In genomic region chr13:23159205-23159586, GRCh38 we compare ENCODE assay signal across 8 cellular contexts. TPM values are rescaled to one million over a fixed set of nuclear protein-coding genes. Genes with fewer than 3 reads are reported as not detected.
DNase-seq lines count a peak whose midpoint lies in the region; ATAC-seq and TF ChIP-seq lines count a peak whose summit lies in the region.

No MANE protein-coding gene starts in this region.

- DNase-seq in CD14-positive monocyte (ENCODE audit: low spot score) (no peak), NCI-H1436 (lab: John Stamatoyannopoulos, UW) (no peak), Ammon's horn (ENCODE audit: low spot score) (no peak)
- DNase-seq in activated naive CD8-positive, alpha-beta T cell treated with anti-CD3 and anti-CD28 coated beads, Interleukin-2, amount 10 ng/mL, durations not matched to agents 7 days and 5 days, result peak; percentile 34
- peak; percentile 60 for DNase-seq in stimulated activated CD8-positive, alpha-beta memory T cell treated with anti-CD3 and anti-CD28 coated beads, Interleukin-4, amount 100 ng/mL, for 48 hours

- intact Hi-C loops in CD14-positive monocyte (cut with micrococcal nuclease), result no loop called here

- peaks cover 25 to 33% (median 33%) of the 10 kb centered on the region in 3 donors for H3K27me3 Mint-ChIP-seq in CD14-positive monocyte (ENCODE audit: low read depth in 3 of 3)
- peaks cover 24% of the 10 kb centered on the region for H3K27me3 Mint-ChIP-seq in activated naive CD8-positive, alpha-beta T cell treated with anti-CD3 and anti-CD28 coated beads, Interleukin-2, amount 10 ng/mL, durations not matched to agents 7 days and 5 days

- POLR2A ChIA-PET in activated naive CD8-positive, alpha-beta T cell treated with anti-CD3 and anti-CD28 coated beads, Interleukin-2, amount 10 ng/mL, durations not matched to agents 7 days and 5 days (lab: Charles Lee), result no interaction called here

- no peaks in the 10 kb centered on the region for H3K36me3 Mint-ChIP-seq in CD14-positive monocyte
- H3K36me3 Mint-ChIP-seq in activated naive CD8-positive, alpha-beta T cell treated with anti-CD3 and anti-CD28 coated beads, Interleukin-2, amount 10 ng/mL, durations not matched to agents 7 days and 5 days, result no peaks in the 10 kb centered on the region

- H3K27ac Mint-ChIP-seq in CD14-positive monocyte, result no peak overlapping the region
- no peak overlapping the region for H3K27ac Mint-ChIP-seq in activated naive CD8-positive, alpha-beta T cell treated with anti-CD3 and anti-CD28 coated beads, Interleukin-2, amount 10 ng/mL, durations not matched to agents 7 days and 5 days

- peaks cover 17% of the 10 kb centered on the region for H3K4me1 Mint-ChIP-seq in CD14-positive monocyte
- H3K4me1 Mint-ChIP-seq in activated naive CD8-positive, alpha-beta T cell treated with anti-CD3 and anti-CD28 coated beads, Interleukin-2, amount 10 ng/mL, durations not matched to agents 7 days and 5 days, result peaks cover 7% of the 10 kb centered on the region

- H3K4me3 Mint-ChIP-seq in CD14-positive monocyte, result peak overlapping the region in 1 of 2 donors; percentile 91
- peak overlapping the region; percentile 25 for H3K4me3 Mint-ChIP-seq in activated naive CD8-positive, alpha-beta T cell treated with anti-CD3 and anti-CD28 coated beads, Interleukin-2, amount 10 ng/mL, durations not matched to agents 7 days and 5 days

- peaks cover 2 to 28% (median 13%) of the 10 kb centered on the region in 7 donors for H3K9me3 Mint-ChIP-seq in CD14-positive monocyte
- no peaks in the 10 kb centered on the region for H3K9me3 Mint-ChIP-seq in activated naive CD8-positive, alpha-beta T cell treated with anti-CD3 and anti-CD28 coated beads, Interleukin-2, amount 10 ng/mL, durations not matched to agents 7 days and 5 days

- ATAC-seq in HG03135 (IDR thresholded peaks at IDR 0.05; ENCODE audit: unreplicated experiment), result peak; percentile 59
- ATAC-seq in activated naive CD8-positive, alpha-beta T cell treated with anti-CD3 and anti-CD28 coated beads, Interleukin-2, amount 10 ng/mL, durations not matched to agents 7 days and 5 days (ENCODE audit: low read depth), result no peak
- no peak for ATAC-seq in HG02571 (IDR thresholded peaks at IDR 0.05; ENCODE audit: unreplicated experiment)

- TF ChIP-seq CTCF in CD14-positive monocyte (IDR thresholded peaks at IDR 0.05), result peak; percentile 71

- H3K9me3 ChIP-seq in iPS-18c (ENCODE audit: control insufficient read depth, insufficient read depth, low read length), result no peaks in the 10 kb centered on the region

- H3K4me3 ChIP-seq in iPS-18c (ENCODE audit: insufficient read depth, low read depth, low read length), result peak overlapping the region; percentile 85

RNA-seq across cellular contexts. Expression of gene SGCG, which starts 21.6 kb away (rescaled TPM):
- polyA plus RNA-seq in CD14-positive monocyte, result not detected
- not detected for total RNA-seq in activated naive CD8-positive, alpha-beta T cell treated with anti-CD3 and anti-CD28 coated beads, Interleukin-2, amount 10 ng/mL, durations not matched to agents 7 days and 5 days

Comparison
In these comparisons a context has a peak if more than half of its experiments do, and no peak if none do; other contexts are left out.
1. DNase-seq: peak in activated naive CD8-positive, alpha-beta T cell treated with anti-CD3 and anti-CD28 coated beads, Interleukin-2, amount 10 ng/mL, durations not matched to agents 7 days and 5 days (single experiment) and stimulated activated CD8-positive, alpha-beta memory T cell treated with anti-CD3 and anti-CD28 coated beads, Interleukin-4, amount 100 ng/mL, for 48 hours (single experiment); none in CD14-positive monocyte (single experiment), NCI-H1436 (single experiment) and Ammon's horn (single experiment).